Comparison of ENCODE assay signal across 8 cellular contexts in genomic region chr15:96331942-96332853, GRCh38. TPM values are rescaled to one million over a fixed set of nuclear protein-coding genes. Genes with fewer than 3 reads are reported as not detected.
DNase-seq lines count a peak whose midpoint lies in the region; ATAC-seq and TF ChIP-seq lines count a peak whose summit lies in the region.

No MANE protein-coding gene starts in this region.

- TF ChIP-seq CTCF in endothelial cell (IDR thresholded peaks at IDR 0.05; ENCODE audit: unreplicated experiment), result no peak
- no peak for TF ChIP-seq CTCF in nephron progenitor cell (IDR thresholded peaks at IDR 0.05)

- DNase-seq in NCI-H2029 (lab: John Stamatoyannopoulos, UW), result peak; percentile 38
- DNase-seq in NCI-H2029 treated with DMSO at 0.1 percent for 48 hours (lab: John Stamatoyannopoulos, UW), result no peak
- DNase-seq in RKO (ENCODE audit: low spot score), result peak; percentile 80
- DNase-seq in endothelial cell (ENCODE audit: low spot score), result no peak
- peak; percentile 49 for DNase-seq in nephron progenitor cell
- no peak for DNase-seq in GM19238 (ENCODE audit: insufficient read length, low spot score)

- H3K27ac Mint-ChIP-seq in endothelial cell (ENCODE audit: unreplicated experiment) (peak overlapping the region; percentile 87), nephron progenitor cell (peak overlapping the region; percentile 100)

- peaks cover 37% of the 10 kb centered on the region for H3K4me1 Mint-ChIP-seq in endothelial cell (ENCODE audit: unreplicated experiment)
- H3K4me1 Mint-ChIP-seq in nephron progenitor cell, result peaks cover 43% of the 10 kb centered on the region

- H3K36me3 Mint-ChIP-seq in endothelial cell (ENCODE audit: low read depth, unreplicated experiment) (peaks cover 28% of the 10 kb centered on the region), nephron progenitor cell (ENCODE audit: low read depth) (peaks cover 56% of the 10 kb centered on the region)

- H3K27me3 Mint-ChIP-seq in endothelial cell (ENCODE audit: unreplicated experiment) (peaks cover 34% of the 10 kb centered on the region), nephron progenitor cell (ENCODE audit: low read depth, poor library complexity) (peaks cover 37% of the 10 kb centered on the region)

- no peaks in the 10 kb centered on the region for H3K9me3 Mint-ChIP-seq in endothelial cell (ENCODE audit: unreplicated experiment)
- H3K9me3 Mint-ChIP-seq in nephron progenitor cell, result no peaks in the 10 kb centered on the region

- no peak for ATAC-seq in HG02885 (IDR thresholded peaks at IDR 0.05; ENCODE audit: poor library complexity, unreplicated experiment)
- ATAC-seq in GM18868 (IDR thresholded peaks at IDR 0.05; ENCODE audit: unreplicated experiment), result no peak

- peak overlapping the region; percentile 98 for H3K4me3 Mint-ChIP-seq in endothelial cell (ENCODE audit: unreplicated experiment)
- peak overlapping the region; percentile 97 for H3K4me3 Mint-ChIP-seq in nephron progenitor cell

RNA-seq across cellular contexts. Expression of gene NR2F2, which starts 1.7 kb away (rescaled TPM):
- total RNA-seq in endothelial cell (ENCODE audit: unreplicated experiment), result 15.9 TPM

Comparison
In these comparisons a context has a peak if more than half of its experiments do, and no peak if none do; other contexts are left out.
1. DNase-seq: peak in NCI-H2029 (single experiment), RKO (single experiment) and nephron progenitor cell (single experiment); none in NCI-H2029 treated with DMSO at 0.1 percent for 48 hours (single experiment), endothelial cell (single experiment) and GM19238 (single experiment).